In genomic region chr19:3362217-3362907, GRCh38 we compare ENCODE assay signal across 1 cellular context.
TF ChIP-seq lines count a peak whose summit lies in the region.

No MANE protein-coding gene starts in this region.

TF ChIP-seq in HEK293, 187 proteins besides CTCF, POLR2A, EP300 and RAD21 (continued from another document):
- TF ChIP-seq ZNF639 (tag by site-specific recombination; IDR thresholded peaks at IDR 0.05) (no peak), ZNF175 (tag by site-specific recombination; IDR thresholded peaks at IDR 0.05) (peak; percentile 33; the same call in 1 of the 2 replicates), ZNF214 (tag by site-specific recombination; IDR thresholded peaks at IDR 0.05; ENCODE audit: borderline replicate concordance) (no peak), ZNF792 (tag by site-specific recombination; IDR thresholded peaks at IDR 0.05) (no peak), ZIC2 (tag by site-specific recombination; IDR thresholded peaks at IDR 0.05) (no peak), ZNF311 (tag by site-specific recombination; IDR thresholded peaks at IDR 0.05; ENCODE audit: borderline replicate concordance) (no peak), MZF1 (tag by site-specific recombination; IDR thresholded peaks at IDR 0.05; ENCODE audit: borderline replicate concordance) (0 out of 2 replicates have a peak, but pooled peaks have one; percentile 46), ZNF184 (tag by site-specific recombination; IDR thresholded peaks at IDR 0.05) (no peak), ZNF514 (tag by site-specific recombination; IDR thresholded peaks at IDR 0.05) (no peak), SP7 (tag by site-specific recombination; IDR thresholded peaks at IDR 0.05) (no peak; the same call in 1 of the 2 replicates), HOXA7 (CRISPR knock-in tag; IDR thresholded peaks at IDR 0.05; ENCODE audit: borderline replicate concordance) (no peak), GLIS1 (tag by site-specific recombination; IDR thresholded peaks at IDR 0.05) (peak; percentile 27; the same call in 1 of the 2 replicates), ZSCAN4 (tag by site-specific recombination; IDR thresholded peaks at IDR 0.05) (peak; percentile 45; the same call in 1 of the 2 replicates), ZNF785 (tag by site-specific recombination; IDR thresholded peaks at IDR 0.05) (0 out of 2 replicates have a peak, but pooled peaks have one; percentile 8), EGR2 (tag by site-specific recombination; IDR thresholded peaks at IDR 0.05; ENCODE audit: low read depth) (peak; percentile 64), ZFHX2 (tag by site-specific recombination; conservative IDR thresholded peaks at IDR 0.05) (0 out of 2 replicates have a peak, but pooled peaks have one; percentile 48), ZNF561 (tag by site-specific recombination; IDR thresholded peaks at IDR 0.05; ENCODE audit: borderline replicate concordance) (no peak), OSR2 (tag by site-specific recombination; IDR thresholded peaks at IDR 0.05) (no peak), ZNF23 (tag by site-specific recombination; IDR thresholded peaks at IDR 0.05; ENCODE audit: borderline replicate concordance) (peak; percentile 24; the same call in 1 of the 2 replicates), ZNF157 (tag by site-specific recombination; IDR thresholded peaks at IDR 0.05) (no peak), ZNF768 (tag by site-specific recombination; IDR thresholded peaks at IDR 0.05) (0 out of 2 replicates have a peak, but pooled peaks have one; percentile 35)
- TF ChIP-seq, protein P1, sequence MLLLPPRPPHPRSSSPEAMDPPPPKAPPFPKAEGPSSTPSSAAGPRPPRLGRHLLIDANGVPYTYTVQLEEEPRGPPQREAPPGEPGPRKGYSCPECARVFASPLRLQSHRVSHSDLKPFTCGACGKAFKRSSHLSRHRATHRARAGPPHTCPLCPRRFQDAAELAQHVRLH (tag by site-specific recombination; IDR thresholded peaks at IDR 0.05) = peak; percentile 59; the same call in 1 of the 2 replicates
- TF ChIP-seq, protein P2, sequence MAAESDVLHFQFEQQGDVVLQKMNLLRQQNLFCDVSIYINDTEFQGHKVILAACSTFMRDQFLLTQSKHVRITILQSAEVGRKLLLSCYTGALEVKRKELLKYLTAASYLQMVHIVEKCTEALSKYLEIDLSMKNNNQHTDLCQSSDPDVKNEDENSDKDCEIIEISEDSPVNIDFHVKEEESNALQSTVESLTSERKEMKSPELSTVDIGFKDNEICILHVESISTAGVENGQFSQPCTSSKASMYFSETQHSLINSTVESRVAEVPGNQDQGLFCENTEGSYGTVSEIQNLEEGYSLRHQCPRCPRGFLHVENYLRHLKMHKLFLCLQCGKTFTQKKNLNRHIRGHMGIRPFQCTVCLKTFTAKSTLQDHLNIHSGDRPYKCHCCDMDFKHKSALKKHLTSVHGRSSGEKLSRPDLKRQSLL (tag by site-specific recombination; IDR thresholded peaks at IDR 0.05) = no peak
- TF ChIP-seq, protein P3, sequence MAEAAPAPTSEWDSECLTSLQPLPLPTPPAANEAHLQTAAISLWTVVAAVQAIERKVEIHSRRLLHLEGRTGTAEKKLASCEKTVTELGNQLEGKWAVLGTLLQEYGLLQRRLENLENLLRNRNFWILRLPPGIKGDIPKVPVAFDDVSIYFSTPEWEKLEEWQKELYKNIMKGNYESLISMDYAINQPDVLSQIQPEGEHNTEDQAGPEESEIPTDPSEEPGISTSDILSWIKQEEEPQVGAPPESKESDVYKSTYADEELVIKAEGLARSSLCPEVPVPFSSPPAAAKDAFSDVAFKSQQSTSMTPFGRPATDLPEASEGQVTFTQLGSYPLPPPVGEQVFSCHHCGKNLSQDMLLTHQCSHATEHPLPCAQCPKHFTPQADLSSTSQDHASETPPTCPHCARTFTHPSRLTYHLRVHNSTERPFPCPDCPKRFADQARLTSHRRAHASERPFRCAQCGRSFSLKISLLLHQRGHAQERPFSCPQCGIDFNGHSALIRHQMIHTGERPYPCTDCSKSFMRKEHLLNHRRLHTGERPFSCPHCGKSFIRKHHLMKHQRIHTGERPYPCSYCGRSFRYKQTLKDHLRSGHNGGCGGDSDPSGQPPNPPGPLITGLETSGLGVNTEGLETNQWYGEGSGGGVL (tag by site-specific recombination; IDR thresholded peaks at IDR 0.05) = no peak
TF ChIP-seq in HEK293: peak in this region for 11.
